In the genomic region with DNA sequence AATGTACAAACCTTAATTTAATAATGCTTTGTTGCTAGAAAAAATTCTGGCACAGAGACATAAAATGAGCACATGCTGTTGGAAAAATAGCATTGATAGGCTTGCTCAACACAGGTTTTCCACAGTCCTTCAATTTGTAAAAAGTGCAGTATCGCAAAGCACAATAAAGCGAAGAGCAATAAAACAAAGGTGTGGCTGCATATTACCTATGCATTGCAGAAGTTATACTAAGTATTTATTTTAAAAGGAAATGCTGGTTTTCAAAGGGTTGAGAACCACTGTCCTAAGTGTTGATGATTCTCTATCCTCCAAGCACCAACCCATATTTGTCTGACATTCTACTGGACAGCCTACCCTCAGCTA, we compare ENCODE assay signal across 29 cellular contexts. TPM values are rescaled to one million over a fixed set of nuclear protein-coding genes. Genes with fewer than 3 reads are reported as not detected.
"Had no signal": no experiment of that assay in that cellular context is flagged by ENCODE, and none has a peak within 500 bp of the region (broad histone marks: within the 10 kb centered on the region; RNA-seq: fewer than 3 reads in every experiment).

No MANE protein-coding gene starts in this region.

- DNase-seq: naive thymus-derived CD4-positive, alpha-beta T cell; nephron progenitor cell; nucleus accumbens; ovary; psoas muscle; right cardiac atrium; right lobe of liver; sigmoid colon; spleen; stimulated activated CD4-positive, alpha-beta T cell treated with anti-CD3 and anti-CD28 coated beads, Interleukin-12 subunit alpha, Interleukin-12 subunit beta, amount 100 ng/mL, for 4 hours; stimulated activated CD4-positive, alpha-beta T cell treated with anti-CD3 and anti-CD28 coated beads, Interleukin-1b, Interleukin-23, amount 100 ng/mL, for 48 hours; stimulated activated CD4-positive, alpha-beta T cell treated with anti-CD3 and anti-CD28 coated beads, Interleukin-4, amount 100 ng/mL, for 1 hour; stimulated activated CD4-positive, alpha-beta T cell treated with anti-CD3 and anti-CD28 coated beads, Interleukin-4, amount 100 ng/mL, for 4 hours; stimulated activated CD8-positive, alpha-beta memory T cell treated with anti-CD3 and anti-CD28 coated beads, Interleukin-4, amount 100 ng/mL, for 48 hours; stimulated activated naive CD4-positive, alpha-beta T cell; stimulated activated naive CD8-positive, alpha-beta T cell treated with anti-CD3 and anti-CD28 coated beads, Interleukin-15, amount 100 ng/mL, for 72 hours; stimulated activated naive CD8-positive, alpha-beta T cell treated with anti-CD3 and anti-CD28 coated beads, Interleukin-15, Interleukin-2, amounts not matched to agents 100 U/mL and 50 U/mL, for 24 hours; substantia nigra; testis; tibial artery; trophoblast cell; upper lobe of left lung had no signal

- H3K4me3 ChIP-seq: ovary, psoas muscle, right lobe of liver, sigmoid colon, smooth muscle cell, spleen, suprapubic skin, testis, tibial artery, upper lobe of left lung, vagina had no signal

- H3K4me1 ChIP-seq: parathyroid adenoma, psoas muscle, right lobe of liver, spleen, suprapubic skin, testis, tibial artery, upper lobe of left lung, vagina had no signal

- H3K27me3 ChIP-seq: neutrophil, ovary, right lobe of liver, sigmoid colon, spleen, suprapubic skin, testis, tibial artery, upper lobe of left lung, vagina had no signal

- H3K36me3 ChIP-seq: neutrophil, ovary, right lobe of liver, sigmoid colon, spleen, suprapubic skin, tibial artery, upper lobe of left lung, vagina had no signal

- ATAC-seq: naive thymus-derived CD4-positive, alpha-beta T cell; natural killer cell treated with Interleukin-12 subunit alpha and Interleukin-12 subunit beta and Interleukin-15 and Interleukin-18, amount 100 ng/mL, for 72 hours; psoas muscle; right cardiac atrium; right lobe of liver; stimulated activated memory B cell treated with anti-CD40 and anti-IgM and Interleukin-4, amounts not matched to agents 10 μg/mL and 1 μg/mL and 100 μg/mL, for 72 hours; stimulated activated naive CD8-positive, alpha-beta T cell treated with anti-CD3 and anti-CD28 coated beads, Interleukin-15, amount 100 ng/mL, for 72 hours; stimulated activated naive CD8-positive, alpha-beta T cell treated with anti-CD3 and anti-CD28 coated beads, Interleukin-15, Interleukin-2, amounts not matched to agents 100 U/mL and 50 U/mL, for 24 hours had no signal

- H3K9ac ChIP-seq: parathyroid adenoma had no signal

- H3K9me3 ChIP-seq: neutrophil, ovary, psoas muscle, right lobe of liver, sigmoid colon, suprapubic skin, testis, tibial artery, upper lobe of left lung, vagina had no signal

- H3K27ac ChIP-seq: neutrophil, ovary, parathyroid adenoma, psoas muscle, right lobe of liver, sigmoid colon, spleen, suprapubic skin, testis, tibial artery, upper lobe of left lung, vagina had no signal

RNA-seq across cellular contexts. Expression of a gene that starts 54.1 kb away (rescaled TPM):
- total RNA-seq: naive thymus-derived CD4-positive, alpha-beta T cell; natural killer cell treated with Interleukin-12 subunit alpha and Interleukin-12 subunit beta and Interleukin-15 and Interleukin-18, amount 100 ng/mL, for 72 hours had no signal

RNA-seq across cellular contexts. Expression of a gene that starts 58.1 kb away (rescaled TPM):
- total RNA-seq: naive thymus-derived CD4-positive, alpha-beta T cell; natural killer cell treated with Interleukin-12 subunit alpha and Interleukin-12 subunit beta and Interleukin-15 and Interleukin-18, amount 100 ng/mL, for 72 hours had no signal
